ENCODE assay signal across 1 cellular context in the genomic region with DNA sequence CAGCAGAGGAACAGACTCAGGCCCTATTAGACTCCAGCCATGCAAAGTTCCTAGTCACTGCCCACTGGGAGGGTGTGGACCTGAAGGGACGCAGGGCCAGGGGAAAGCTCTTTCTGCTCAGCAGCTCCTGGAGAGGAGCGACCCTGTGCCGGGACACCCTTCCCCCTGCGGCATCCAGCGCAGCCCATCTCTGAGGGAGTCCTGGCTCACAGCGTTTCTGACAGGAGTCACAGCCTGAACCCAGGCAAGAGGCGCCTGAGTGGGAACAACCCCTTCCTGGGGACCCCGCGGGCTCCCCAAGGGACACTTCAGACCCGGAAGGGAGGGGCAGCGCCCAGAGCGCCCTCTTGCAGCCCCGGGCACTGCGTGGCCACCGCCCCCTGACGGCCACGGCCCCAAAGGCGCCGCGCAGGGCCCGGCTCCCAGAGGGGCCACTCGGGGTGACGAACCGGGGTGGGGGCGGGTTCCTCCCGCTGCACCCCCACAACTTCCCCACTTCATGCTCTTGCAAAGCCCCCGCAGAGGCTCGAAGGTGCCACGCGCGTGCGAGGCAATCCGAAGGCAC.
TF ChIP-seq lines count a peak whose summit lies in the region.

No MANE protein-coding gene starts in this region.

TF ChIP-seq in liver, 16 proteins besides CTCF, POLR2A, EP300 and RAD21 (continued from another document):
- TF ChIP-seq, protein P1, sequence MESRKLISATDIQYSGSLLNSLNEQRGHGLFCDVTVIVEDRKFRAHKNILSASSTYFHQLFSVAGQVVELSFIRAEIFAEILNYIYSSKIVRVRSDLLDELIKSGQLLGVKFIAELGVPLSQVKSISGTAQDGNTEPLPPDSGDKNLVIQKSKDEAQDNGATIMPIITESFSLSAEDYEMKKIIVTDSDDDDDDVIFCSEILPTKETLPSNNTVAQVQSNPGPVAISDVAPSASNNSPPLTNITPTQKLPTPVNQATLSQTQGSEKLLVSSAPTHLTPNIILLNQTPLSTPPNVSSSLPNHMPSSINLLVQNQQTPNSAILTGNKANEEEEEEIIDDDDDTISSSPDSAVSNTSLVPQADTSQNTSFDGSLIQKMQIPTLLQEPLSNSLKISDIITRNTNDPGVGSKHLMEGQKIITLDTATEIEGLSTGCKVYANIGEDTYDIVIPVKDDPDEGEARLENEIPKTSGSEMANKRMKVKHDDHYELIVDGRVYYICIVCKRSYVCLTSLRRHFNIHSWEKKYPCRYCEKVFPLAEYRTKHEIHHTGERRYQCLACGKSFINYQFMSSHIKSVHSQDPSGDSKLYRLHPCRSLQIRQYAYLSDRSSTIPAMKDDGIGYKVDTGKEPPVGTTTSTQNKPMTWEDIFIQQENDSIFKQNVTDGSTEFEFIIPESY (IDR thresholded peaks at IDR 0.05): no peak
- TF ChIP-seq SP1 (IDR thresholded peaks at IDR 0.05): no peak
